Comparison of ENCODE assay signal across 9 cellular contexts in genomic region chr1:44803062-44803311, GRCh38. TPM values are rescaled to one million over a fixed set of nuclear protein-coding genes. Genes with fewer than 3 reads are reported as not detected.
DNase-seq lines count a peak whose midpoint lies in the region; ATAC-seq and TF ChIP-seq lines count a peak whose summit lies in the region.
"Had no signal": no experiment of that assay in that cellular context is flagged by ENCODE, and none has a peak within 500 bp of the region (broad histone marks: within the 10 kb centered on the region; RNA-seq: fewer than 3 reads in every experiment).

No MANE protein-coding gene starts in this region.

- H3K4me2 ChIP-seq in SK-N-SH: peak overlapping the region; percentile 98
- peak overlapping the region; percentile 32 for H3K4me2 ChIP-seq in fibroblast of lung (ENCODE audit: extremely low read depth, insufficient read depth, low read length)
- peak overlapping the region; percentile 30 for H3K4me2 ChIP-seq in smooth muscle cell

- H3K4me1 ChIP-seq in SK-N-SH (ENCODE audit: control insufficient read depth in 1 of 2, insufficient read depth in 2 of 2, low read depth in 1 of 2, low read length in 1 of 2) (peaks cover 34 to 40% of the 10 kb centered on the region in 2 experiments; a peak in 3 of 4 replicates), fibroblast of lung (ENCODE audit: control insufficient read depth, extremely low read depth, insufficient read depth, low read length) (peaks cover 41% of the 10 kb centered on the region), smooth muscle cell (ENCODE audit: low read depth) (peaks cover 27% of the 10 kb centered on the region)

- H3K4me1 Mint-ChIP-seq in activated CD4-positive, alpha-beta memory T cell treated with anti-CD3 and anti-CD28 coated beads, Interleukin-2, amount 10 ng/mL, durations not matched to agents 7 days and 5 days: peaks cover 72% of the 10 kb centered on the region

- no peaks in the 10 kb centered on the region for H3K9me3 Mint-ChIP-seq in activated CD4-positive, alpha-beta memory T cell treated with anti-CD3 and anti-CD28 coated beads, Interleukin-2, amount 10 ng/mL, durations not matched to agents 7 days and 5 days

- H3K9me3 ChIP-seq in SK-N-SH (no peaks in the 10 kb centered on the region), fibroblast of lung (ENCODE audit: control insufficient read depth, insufficient read depth, low read depth, low read length) (no peaks in the 10 kb centered on the region), smooth muscle cell (replicated peaks; ENCODE audit: low read depth) (no peaks in the 10 kb centered on the region)

- H3K9ac ChIP-seq in SK-N-SH: peak overlapping the region; percentile 98
- H3K9ac ChIP-seq in fibroblast of lung (ENCODE audit: insufficient read depth, low read length): no peak overlapping the region
- H3K9ac ChIP-seq in smooth muscle cell (ENCODE audit: low read depth): no peak overlapping the region

- CTCF ChIA-PET in SK-N-SH (lab: Yijun Ruan, JAX): no interaction called here
- CTCF ChIA-PET in activated CD4-positive, alpha-beta memory T cell treated with anti-CD3 and anti-CD28 coated beads, Interleukin-2, amount 10 ng/mL, durations not matched to agents 7 days and 5 days (lab: Charles Lee): no interaction called here

- H3K27me3 Mint-ChIP-seq in activated CD4-positive, alpha-beta memory T cell treated with anti-CD3 and anti-CD28 coated beads, Interleukin-2, amount 10 ng/mL, durations not matched to agents 7 days and 5 days: no peaks in the 10 kb centered on the region

- H3F3A ChIP-seq in SK-N-SH (replicated peaks; ENCODE audit: insufficient read depth) (peaks cover 38% of the 10 kb centered on the region), smooth muscle cell (ENCODE audit: low read depth) (peaks cover 19% of the 10 kb centered on the region)

- peaks cover 59% of the 10 kb centered on the region for H3K79me2 ChIP-seq in SK-N-SH (ENCODE audit: insufficient read depth)
- peaks cover 46% of the 10 kb centered on the region for H3K79me2 ChIP-seq in fibroblast of lung (ENCODE audit: control insufficient read depth, insufficient read depth, low read length)
- peaks cover 41% of the 10 kb centered on the region for H3K79me2 ChIP-seq in smooth muscle cell (ENCODE audit: low read depth)

- H3K27me3 ChIP-seq in SK-N-SH (ENCODE audit: insufficient read depth) (no peaks in the 10 kb centered on the region), fibroblast of lung (ENCODE audit: control insufficient read depth, insufficient read depth, low read length) (no peaks in the 10 kb centered on the region), smooth muscle cell (ENCODE audit: low read depth) (no peaks in the 10 kb centered on the region)

- H3K27ac ChIP-seq in SK-N-SH (ENCODE audit: low read depth in 2 of 2, low read length in 1 of 2) (peak overlapping the region in 1 of 2 experiments; percentile 100; a peak in 1 of 4 replicates), fibroblast of lung (ENCODE audit: insufficient read depth, low read length) (peak overlapping the region; percentile 51), smooth muscle cell (ENCODE audit: low read depth) (peak overlapping the region; percentile 56)

- DNase-seq in SK-N-SH: no peak
- DNase-seq in activated CD4-positive, alpha-beta memory T cell treated with anti-CD3 and anti-CD28 coated beads, Interleukin-2, amount 10 ng/mL, durations not matched to agents 7 days and 5 days: no peak
- DNase-seq in fibroblast of lung (ENCODE audit: low read depth in 2 of 2): no peak
- no peak for DNase-seq in smooth muscle cell (lab: John Stamatoyannopoulos, UW; ENCODE audit: unreplicated experiment)
- DNase-seq in NCI-H1092 (lab: John Stamatoyannopoulos, UW): no peak
- DNase-seq in stimulated activated CD4-positive, alpha-beta T cell treated with anti-CD3 and anti-CD28 coated beads, Interleukin-15, amount 100 ng/mL, for 24 hours: no peak

- 100% methylated on average over 3 of the region's 9 CpGs for WGBS in SK-N-SH (ENCODE audit: low lambda C conversion rate)
- WGBS in smooth muscle cell (ENCODE audit: low lambda C conversion rate): 98% methylated on average over 9 of the region's 9 CpGs

- H3K36me3 Mint-ChIP-seq in activated CD4-positive, alpha-beta memory T cell treated with anti-CD3 and anti-CD28 coated beads, Interleukin-2, amount 10 ng/mL, durations not matched to agents 7 days and 5 days (ENCODE audit: low read depth): peaks cover 58% of the 10 kb centered on the region

- TF ChIP-seq CTCF in SK-N-SH (IDR thresholded peaks at IDR 0.05) (no peak), fibroblast of lung (conservative IDR thresholded peaks at IDR 0.05 in 1 of 2, IDR thresholded peaks at IDR 0.05 in 1 of 2; ENCODE audit: low read depth in 1 of 2, low read length in 2 of 2) (no peak), smooth muscle cell (IDR thresholded peaks at IDR 0.05; ENCODE audit: borderline replicate concordance, insufficient read depth, poor library complexity, severe bottlenecking) (no peak)

- H2AFZ ChIP-seq in SK-N-SH (ENCODE audit: low read depth) (no peak overlapping the region), fibroblast of lung (ENCODE audit: low read length) (no peak overlapping the region), smooth muscle cell (ENCODE audit: low read depth) (no peak overlapping the region)

- TF ChIP-seq RAD21 in SK-N-SH (IDR thresholded peaks at IDR 0.05; ENCODE audit: low read length): no peak

- TF ChIP-seq EP300 in SK-N-SH (IDR thresholded peaks at IDR 0.05; ENCODE audit: borderline replicate concordance in 1 of 2, low read depth in 1 of 2, low read length in 1 of 2): no peak

- H3K4me3 Mint-ChIP-seq in activated CD4-positive, alpha-beta memory T cell treated with anti-CD3 and anti-CD28 coated beads, Interleukin-2, amount 10 ng/mL, durations not matched to agents 7 days and 5 days: peak overlapping the region; percentile 90

- H3K36me3 ChIP-seq in SK-N-SH (replicated peaks in 1 of 2; ENCODE audit: control insufficient read depth in 1 of 2, insufficient read depth in 2 of 2, low read length in 1 of 2): peaks cover 43 to 49% of the 10 kb centered on the region in 2 experiments
- H3K36me3 ChIP-seq in fibroblast of lung (ENCODE audit: control insufficient read depth, insufficient read depth, low read length): peaks cover 41% of the 10 kb centered on the region
- no peaks in the 10 kb centered on the region for H3K36me3 ChIP-seq in smooth muscle cell (ENCODE audit: low read depth)

- H4K20me1 ChIP-seq in SK-N-SH (ENCODE audit: insufficient read depth) (peaks cover 32% of the 10 kb centered on the region), fibroblast of lung (ENCODE audit: control insufficient read depth, extremely low read depth, insufficient read depth, low read length) (no peaks in the 10 kb centered on the region), smooth muscle cell (ENCODE audit: low read depth) (peaks cover 36% of the 10 kb centered on the region)

- H3K27ac Mint-ChIP-seq in activated CD4-positive, alpha-beta memory T cell treated with anti-CD3 and anti-CD28 coated beads, Interleukin-2, amount 10 ng/mL, durations not matched to agents 7 days and 5 days: peak overlapping the region; percentile 58

- no peak for ATAC-seq in SK-N-SH treated with all-trans-retinoic acid at 6 μM for 48 hours
- no peak for ATAC-seq in HG03045 (IDR thresholded peaks at IDR 0.05; ENCODE audit: unreplicated experiment)

- H3K9me2 ChIP-seq in SK-N-SH: no peaks in the 10 kb centered on the region

- POLR2A ChIA-PET in SK-N-SH (lab: Yijun Ruan, JAX): no interaction called here
- POLR2A ChIA-PET in activated CD4-positive, alpha-beta memory T cell treated with anti-CD3 and anti-CD28 coated beads, Interleukin-2, amount 10 ng/mL, durations not matched to agents 7 days and 5 days (lab: Charles Lee): interaction anchor here (0.6 to 16.4 kb wide), 6 partner anchors 8 to 81 kb away, joined by 3 to 960 read pairs (median 54); partner anchors contain the start of genes BTBD19, RNU5D-1 and RPS8

- H3K4me3 ChIP-seq in SK-N-SH (ENCODE audit: low read depth in 2 of 2, low read length in 1 of 2) (peak overlapping the region; percentile 87 to 96; a peak in 3 of 4 replicates), fibroblast of lung (replicated peaks in 1 of 4; ENCODE audit: control extremely low read depth in 1 of 4, insufficient read depth in 1 of 4, low read depth in 3 of 4, low read length in 4 of 4) (peak overlapping the region in 2 of 4 experiments; percentile 11 to 92), smooth muscle cell (no peak overlapping the region)

RNA-seq across cellular contexts. Expression of gene PLK3, which starts 2.8 kb away (rescaled TPM):
- polyA plus RNA-seq in SK-N-SH (2012; rRNA removed): 68.3 and 82.8 TPM in 2 replicates
- 26.5 and 37.1 TPM in 2 replicates for polyA plus RNA-seq in SK-N-SH (2012; cell fraction: cytosol; rRNA removed)
- polyA plus RNA-seq in SK-N-SH (2012; cell fraction: nucleus; rRNA removed): 295 and 317 TPM in 2 replicates
- 10 to 100 TPM; 62.8 to 63.5 TPM for total RNA-seq in activated CD4-positive, alpha-beta memory T cell treated with anti-CD3 and anti-CD28 coated beads, Interleukin-2, amount 10 ng/mL, durations not matched to agents 7 days and 5 days
- total RNA-seq in fibroblast of lung: 20.8 and 30.6 TPM in 2 replicates
- 12.2 and 22.6 TPM in 2 replicates for polyA plus RNA-seq in fibroblast of lung
- 8.8 and 19.4 TPM in 2 replicates for polyA plus RNA-seq in fibroblast of lung (2012)
- 48.0 and 58.2 TPM in 2 replicates for polyA minus RNA-seq in fibroblast of lung (ENCODE audit: low replicate concordance)
- total RNA-seq in smooth muscle cell: 26.2 and 42.0 TPM in 2 replicates
- 39.7 and 71.6 TPM in 2 replicates for polyA plus RNA-seq in smooth muscle cell

RNA-seq across cellular contexts. Expression of gene DYNLT4, which starts 4.2 kb away (rescaled TPM):
- polyA plus RNA-seq in SK-N-SH (2012; rRNA removed): 0.37 and 0.61 TPM in 2 replicates
- 0.15 and 0.29 TPM in 2 replicates for polyA plus RNA-seq in SK-N-SH (2012; cell fraction: cytosol; rRNA removed)
- 1.4 and 3.2 TPM in 2 replicates for polyA plus RNA-seq in SK-N-SH (2012; cell fraction: nucleus; rRNA removed)
- 1 to 10 TPM; 1.9 to 2.2 TPM for total RNA-seq in activated CD4-positive, alpha-beta memory T cell treated with anti-CD3 and anti-CD28 coated beads, Interleukin-2, amount 10 ng/mL, durations not matched to agents 7 days and 5 days
- 0.51 and 0.66 TPM in 2 replicates for total RNA-seq in fibroblast of lung
- not detected in 2 replicates for polyA plus RNA-seq in fibroblast of lung
- polyA plus RNA-seq in fibroblast of lung (2012): 0.19 and 0.37 TPM in 2 replicates
- polyA minus RNA-seq in fibroblast of lung (ENCODE audit: low replicate concordance): not detected in 2 replicates
- 1.1 and 2.0 TPM in 2 replicates for total RNA-seq in smooth muscle cell
- 1.6 and 5.8 TPM in 2 replicates for polyA plus RNA-seq in smooth muscle cell

RNA-seq across cellular contexts. Expression of gene BTBD19, which starts 5.3 kb away (rescaled TPM):
- polyA plus RNA-seq in SK-N-SH (2012; rRNA removed): 36.9 and 37.9 TPM in 2 replicates
- 7.5 and 10.1 TPM in 2 replicates for polyA plus RNA-seq in SK-N-SH (2012; cell fraction: cytosol; rRNA removed)
- polyA plus RNA-seq in SK-N-SH (2012; cell fraction: nucleus; rRNA removed): 265 and 277 TPM in 2 replicates
- 1 to 10 TPM; 8.4 to 8.7 TPM for total RNA-seq in activated CD4-positive, alpha-beta memory T cell treated with anti-CD3 and anti-CD28 coated beads, Interleukin-2, amount 10 ng/mL, durations not matched to agents 7 days and 5 days
- total RNA-seq in fibroblast of lung: 3.9 and 5.0 TPM in 2 replicates
- 5.6 and 8.7 TPM in 2 replicates for polyA plus RNA-seq in fibroblast of lung
- polyA plus RNA-seq in fibroblast of lung (2012): 4.7 and 8.4 TPM in 2 replicates
- 15.1 and 16.2 TPM in 2 replicates for polyA minus RNA-seq in fibroblast of lung (ENCODE audit: low replicate concordance)
- 9.5 and 11.9 TPM in 2 replicates for total RNA-seq in smooth muscle cell
- 11.0 and 27.4 TPM in 2 replicates for polyA plus RNA-seq in smooth muscle cell

RNA-seq across cellular contexts. Expression of gene BEST4, which starts 15.0 kb away (rescaled TPM):
- polyA plus RNA-seq in SK-N-SH (2012; rRNA removed) (0.08 and 0.12 TPM in 2 replicates), fibroblast of lung (0.10 and 0.11 TPM in 2 replicates), smooth muscle cell (0.78 and 0.89 TPM in 2 replicates)
- polyA plus RNA-seq in SK-N-SH (2012; cell fraction: cytosol; rRNA removed): 0.01 and 0.06 TPM in 2 replicates
- 0.89 and 1.4 TPM in 2 replicates for polyA plus RNA-seq in SK-N-SH (2012; cell fraction: nucleus; rRNA removed)
- 1 to 10 TPM; 1.0 to 1.3 TPM for total RNA-seq in activated CD4-positive, alpha-beta memory T cell treated with anti-CD3 and anti-CD28 coated beads, Interleukin-2, amount 10 ng/mL, durations not matched to agents 7 days and 5 days
- total RNA-seq in fibroblast of lung (under 0.01 and 0.17 TPM in 2 replicates), smooth muscle cell (0.54 TPM in 1 of 2 replicates, not detected in the other)
- polyA plus RNA-seq in fibroblast of lung (2012): 0.08 TPM in 2 replicates
- polyA minus RNA-seq in fibroblast of lung (ENCODE audit: low replicate concordance): not detected in 2 replicates
- total RNA-seq: NCI-H460 had no signal

RNA-seq across cellular contexts. Expression of gene RPS8, which starts 27.6 kb away (rescaled TPM):
- polyA plus RNA-seq in SK-N-SH (2012; rRNA removed): 3,303 and 3,363 TPM in 2 replicates
- 3,525 and 3,641 TPM in 2 replicates for polyA plus RNA-seq in SK-N-SH (2012; cell fraction: cytosol; rRNA removed)
- polyA plus RNA-seq in SK-N-SH (2012; cell fraction: nucleus; rRNA removed): 887 and 945 TPM in 2 replicates
- total RNA-seq in activated CD4-positive, alpha-beta memory T cell treated with anti-CD3 and anti-CD28 coated beads, Interleukin-2, amount 10 ng/mL, durations not matched to agents 7 days and 5 days: 1,000 to 10,000 TPM; 1,610 to 1,658 TPM
- 1,373 and 1,913 TPM in 2 replicates for total RNA-seq in fibroblast of lung
- polyA plus RNA-seq in fibroblast of lung: 1,895 and 2,098 TPM in 2 replicates
- polyA plus RNA-seq in fibroblast of lung (2012): 2,285 and 2,608 TPM in 2 replicates
- 229 and 279 TPM in 2 replicates for polyA minus RNA-seq in fibroblast of lung (ENCODE audit: low replicate concordance)
- total RNA-seq in smooth muscle cell: 2,002 and 2,330 TPM in 2 replicates
- 478 and 530 TPM in 2 replicates for polyA plus RNA-seq in smooth muscle cell

Comparison
In these comparisons a context has a peak if more than half of its experiments do, and no peak if none do; other contexts are left out.
1. H3K4me2 ChIP-seq: peak in every context shown above with its lines; median percentile 98 in SK-N-SH; 32 in fibroblast of lung; 30 in smooth muscle cell.